In genomic region chr2:35463805-35464596, GRCh38 we compare ENCODE assay signal across 1 cellular context.
TF ChIP-seq lines count a peak whose summit lies in the region.

No MANE protein-coding gene starts in this region.

TF ChIP-seq in GM23338, 12 proteins besides CTCF, POLR2A, EP300 and RAD21 (continued from another document):
- TF ChIP-seq REST (IDR thresholded peaks at IDR 0.05; ENCODE audit: unreplicated experiment) (no peak), ZNF114 (CRISPR knock-in tag; IDR thresholded peaks at IDR 0.05) (no peak)
